Comparison of ENCODE assay signal across 22 cellular contexts in the genomic region with DNA sequence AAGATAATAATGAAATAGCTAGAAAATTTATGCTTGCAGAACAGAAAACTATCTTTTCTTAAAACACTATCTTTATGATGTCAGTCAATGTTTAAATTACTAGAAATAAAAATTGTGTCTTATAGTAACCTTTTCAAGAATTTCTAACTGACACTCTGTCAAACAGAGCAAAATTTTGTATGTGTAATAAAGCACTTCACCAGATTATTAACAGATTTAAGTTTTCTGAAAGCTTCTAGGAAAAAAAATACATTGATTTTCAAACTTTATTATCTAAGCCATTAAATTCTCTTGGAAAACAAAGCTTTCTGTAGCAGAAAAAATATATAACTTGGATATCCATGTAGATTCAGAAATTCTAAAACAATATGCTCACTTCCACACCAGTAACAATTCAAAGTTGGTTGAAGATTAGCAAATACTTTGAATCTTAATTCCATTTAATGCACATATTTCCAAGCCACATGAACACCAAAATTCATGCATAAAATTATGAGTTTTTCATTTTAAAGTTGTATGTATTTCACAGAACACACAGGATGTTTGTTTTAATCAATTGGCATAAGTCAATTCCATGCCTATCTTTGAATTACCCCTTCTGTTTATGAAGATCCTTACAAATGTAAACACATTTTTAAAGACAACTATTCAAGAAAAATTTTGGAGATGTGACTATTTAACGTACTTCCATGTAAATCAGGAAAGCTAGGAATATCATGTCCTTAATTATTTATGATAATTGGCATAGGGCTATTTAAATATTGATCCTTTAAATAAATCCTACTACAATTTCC. TPM values are rescaled to one million over a fixed set of nuclear protein-coding genes. Genes with fewer than 3 reads are reported as not detected.
A peak's percentile ranks its signal among the peaks of the same experiment; 100 is the strongest.
DNase-seq lines count a peak whose midpoint lies in the region; ATAC-seq, FAIRE-seq and TF ChIP-seq lines count a peak whose summit lies in the region.
"Had no signal": no experiment of that assay in that cellular context is flagged by ENCODE, and none has a peak within 500 bp of the region (broad histone marks: within the 10 kb centered on the region; RNA-seq: fewer than 3 reads in every experiment).

No MANE protein-coding gene starts in this region.

- H3K27ac Mint-ChIP-seq in astrocyte (ENCODE audit: unreplicated experiment), result peak overlapping the region; percentile 66
- H3K27ac Mint-ChIP-seq: CD4-positive, alpha-beta memory T cell had no signal

- H3K27ac ChIP-seq in A549 (peak overlapping the region in 1 of 2 experiments; percentile 72; a peak in 4 of 6 replicates), astrocyte (ENCODE audit: low read depth, low read length) (peak overlapping the region; percentile 5), HepG2 (ENCODE audit: extremely low read length, insufficient read depth, low read length) (peak overlapping the region; percentile 77), sigmoid colon (peak overlapping the region in 3 of 4 donors; percentile 53 to 64 (median 57)), trophoblast cell (ENCODE audit: low read depth, low read length) (no peak overlapping the region), breast epithelium (no peak overlapping the region)
- H3K27ac ChIP-seq: BLaER1, KMS-11 had no signal

- H4K91ac ChIP-seq in trophoblast cell (ENCODE audit: low read depth, low read length), result no peak overlapping the region

- H3K27me3 Mint-ChIP-seq in astrocyte (ENCODE audit: low read depth, unreplicated experiment), result no peaks in the 10 kb centered on the region

- POLR2A ChIA-PET in A549 (lab: Yijun Ruan, JAX), result no interaction called here
- POLR2A ChIA-PET in HepG2 (lab: Yijun Ruan, JAX), result interaction anchor here (1.0 to 6.1 kb wide), 4 partner anchors 8 to 378 kb away, joined by 3 to 34 read pairs (median 4); a partner anchor contains a TSS

- H3K79me2 ChIP-seq in astrocyte (ENCODE audit: insufficient read depth, low read length) (peaks cover 58% of the 10 kb centered on the region), HepG2 (ENCODE audit: insufficient read depth, low read length) (peaks cover 43% of the 10 kb centered on the region), trophoblast cell (ENCODE audit: control insufficient read depth, insufficient read depth, low read length, poor library complexity) (no peaks in the 10 kb centered on the region)

- H3K9ac ChIP-seq in astrocyte (ENCODE audit: low read length), result peak overlapping the region; percentile 37
- no peak overlapping the region for H3K9ac ChIP-seq in HepG2 (ENCODE audit: insufficient read depth, low read depth, low read length)
- H3K9ac ChIP-seq in trophoblast cell (ENCODE audit: low read length), result no peak overlapping the region
- H3K9ac ChIP-seq: BLaER1, KMS-11 had no signal

- no peaks in the 10 kb centered on the region for H3K9me3 Mint-ChIP-seq in astrocyte (ENCODE audit: unreplicated experiment)

- H3K27me3 ChIP-seq in astrocyte (ENCODE audit: insufficient read depth, low read length) (no peaks in the 10 kb centered on the region), HepG2 (ENCODE audit: control insufficient read depth in 1 of 2, insufficient read depth in 2 of 2, low read length in 2 of 2) (no peaks in the 10 kb centered on the region), sigmoid colon (no peaks in the 10 kb centered on the region), trophoblast cell (ENCODE audit: insufficient read depth, low read length) (no peaks in the 10 kb centered on the region), breast epithelium (no peaks in the 10 kb centered on the region)
- H3K27me3 ChIP-seq: BLaER1 had no signal

- H4K20me1 ChIP-seq in astrocyte (ENCODE audit: insufficient read depth, low read length), result peaks cover 93% of the 10 kb centered on the region
- H4K20me1 ChIP-seq in HepG2 (ENCODE audit: insufficient read depth, low read length), result 0 out of 2 replicates have a peak, but pooled peaks cover 2% of the 10 kb centered on the region
- H4K20me1 ChIP-seq: BLaER1 had no signal

- H4K8ac ChIP-seq in trophoblast cell (ENCODE audit: low read depth, low read length), result no peak overlapping the region

- BruUV-seq in HepG2 (replicated peaks; lab: Mats Ljungman, UMichigan), result no TSS peak

- TF ChIP-seq POLR2A in A549 (IDR thresholded peaks at IDR 0.05; ENCODE audit: low read length) (no peak), HepG2 (IDR thresholded peaks at IDR 0.05; ENCODE audit: insufficient read depth in 1 of 2, low read depth in 2 of 2, low read length in 2 of 2) (no peak), sigmoid colon (IDR thresholded peaks at IDR 0.05) (no peak), breast epithelium (IDR thresholded peaks at IDR 0.05) (no peak)

- peaks cover 6% of the 10 kb centered on the region for H3K36me3 Mint-ChIP-seq in astrocyte (ENCODE audit: low read depth, unreplicated experiment)
- H3K36me3 Mint-ChIP-seq: CD4-positive, alpha-beta memory T cell had no signal

- H2AFZ ChIP-seq in astrocyte (ENCODE audit: low read depth, low read length), result no peak overlapping the region
- no peak overlapping the region for H2AFZ ChIP-seq in HepG2 (ENCODE audit: low read length)
- no peak overlapping the region for H2AFZ ChIP-seq in trophoblast cell (ENCODE audit: insufficient read depth, low read length, poor library complexity)

- H3K4me1 ChIP-seq in A549, result peaks cover 92% of the 10 kb centered on the region
- H3K4me1 ChIP-seq in astrocyte (ENCODE audit: insufficient read depth, low read length), result peaks cover 51% of the 10 kb centered on the region
- H3K4me1 ChIP-seq in HepG2 (ENCODE audit: insufficient read depth, low read length), result peaks cover 83% of the 10 kb centered on the region
- H3K4me1 ChIP-seq in sigmoid colon, result peaks cover 0 to 71% (median 52%) of the 10 kb centered on the region in 4 donors
- H3K4me1 ChIP-seq in trophoblast cell (ENCODE audit: control insufficient read depth in 1 of 2, insufficient read depth in 2 of 2, low read length in 2 of 2), result no peaks in the 10 kb centered on the region
- H3K4me1 ChIP-seq in breast epithelium, result no peaks in the 10 kb centered on the region
- H3K4me1 ChIP-seq: BLaER1 had no signal

- no peaks in the 10 kb centered on the region for H3K79me1 ChIP-seq in trophoblast cell (ENCODE audit: low read length)

- WGBS in A549 (ENCODE audit: missing lambda C conversion rate), result 45% methylated on average over 1 of the region's 1 CpG
- 89% methylated on average over 1 of the region's 1 CpG for WGBS in HepG2 (ENCODE audit: low lambda C conversion rate)
- WGBS in sigmoid colon, 2 donors, result 72 to 81% methylated on average over 1 of the region's 1 CpG
- WGBS in trophoblast cell (ENCODE audit: extremely low coverage, insufficient coverage, insufficient read length), result no CpG with 5 or more reads among the region's 1 CpG

- H3K4me2 ChIP-seq in A549 (peak overlapping the region; percentile 52), astrocyte (ENCODE audit: low read length) (peak overlapping the region; percentile 59), HepG2 (ENCODE audit: low read depth, low read length) (peak overlapping the region; percentile 73), trophoblast cell (ENCODE audit: low read length) (no peak overlapping the region)
- H3K4me2 ChIP-seq: BLaER1, KMS-11 had no signal

- ATAC-seq in A549, result no peak
- no peak for ATAC-seq in HepG2
- ATAC-seq: Panc1, Right ventricle myocardium inferior had no signal

- TF ChIP-seq RAD21 in A549 (conservative IDR thresholded peaks at IDR 0.05 in 1 of 2, IDR thresholded peaks at IDR 0.05 in 1 of 2), result no peak
- no peak for TF ChIP-seq RAD21 in HepG2 (CRISPR knock-in tag; IDR thresholded peaks at IDR 0.05)

- CTCF ChIA-PET in A549 (lab: Yijun Ruan, JAX), result no interaction called here
- CTCF ChIA-PET in HepG2 (lab: Yijun Ruan, JAX; ENCODE audit: low intra/inter-chr PET ratio, low total read pairs), result no interaction called here

- no peak overlapping the region for H3K18ac ChIP-seq in trophoblast cell (ENCODE audit: low read length)

- no peak for FAIRE-seq in A549 (lab: Jason Lieb, UNC)
- FAIRE-seq in astrocyte (lab: Jason Lieb, UNC), result no peak
- FAIRE-seq in HepG2 (lab: Jason Lieb, UNC), result no peak
- FAIRE-seq: GM12892, GM18507, H1 had no signal

- no peak overlapping the region for H3K23ac ChIP-seq in trophoblast cell (ENCODE audit: low read length)

- H3K4me3 ChIP-seq in A549, result no peak overlapping the region
- no peak overlapping the region for H3K4me3 ChIP-seq in astrocyte (ENCODE audit: insufficient read depth, low read depth, low read length)
- H3K4me3 ChIP-seq in HepG2 (replicated peaks in 1 of 3; ENCODE audit: insufficient read depth in 1 of 3, low read depth in 2 of 3, low read length in 3 of 3), result peak overlapping the region in 1 of 3 experiments; percentile 13; a peak in 3 of 6 replicates
- no peak overlapping the region for H3K4me3 ChIP-seq in sigmoid colon
- H3K4me3 ChIP-seq in trophoblast cell (ENCODE audit: low read depth, low read length), result no peak overlapping the region
- no peak overlapping the region for H3K4me3 ChIP-seq in breast epithelium
- H3K4me3 ChIP-seq: BLaER1 had no signal

- H3K4me1 Mint-ChIP-seq in astrocyte (ENCODE audit: low read depth, unreplicated experiment), result peaks cover 43% of the 10 kb centered on the region
- H3K4me1 Mint-ChIP-seq: CD4-positive, alpha-beta memory T cell had no signal

- no peak for TF ChIP-seq EP300 in A549 (IDR thresholded peaks at IDR 0.05)
- TF ChIP-seq EP300 in HepG2 (IDR thresholded peaks at IDR 0.05; ENCODE audit: low read depth in 2 of 2, low read length in 2 of 2), result no peak
- no peak for TF ChIP-seq EP300 in HepG2 (CRISPR knock-in tag; IDR thresholded peaks at IDR 0.05; ENCODE audit: borderline replicate concordance)
- TF ChIP-seq EP300 in sigmoid colon (IDR thresholded peaks at IDR 0.05), result no peak

- H3K9me3 ChIP-seq in A549 (no peaks in the 10 kb centered on the region), astrocyte (ENCODE audit: insufficient read depth, low read depth, low read length) (no peaks in the 10 kb centered on the region), HepG2 (ENCODE audit: low read length) (no peaks in the 10 kb centered on the region), sigmoid colon (no peaks in the 10 kb centered on the region), trophoblast cell (ENCODE audit: insufficient read depth, low read depth, low read length) (no peaks in the 10 kb centered on the region), breast epithelium (no peaks in the 10 kb centered on the region)
- H3K9me3 ChIP-seq: BLaER1 had no signal

- H3K4ac ChIP-seq in trophoblast cell (ENCODE audit: low read depth, low read length), result no peak overlapping the region

- peak overlapping the region; percentile 73 for H3K4me3 Mint-ChIP-seq in astrocyte (ENCODE audit: unreplicated experiment)
- H3K4me3 Mint-ChIP-seq: CD4-positive, alpha-beta memory T cell had no signal

- no peak overlapping the region for H4K12ac ChIP-seq in trophoblast cell (ENCODE audit: low read depth, low read length)

- no peak overlapping the region for H2AK5ac ChIP-seq in trophoblast cell (ENCODE audit: low read length)

- intact Hi-C loops in HepG2 (cut with micrococcal nuclease; ENCODE audit: unreplicated experiment) (loop anchor here (5.0 kb wide), 4 partner anchors 201 to 506 kb away; no protein-coding TSS in a partner anchor), sigmoid colon (cut with DNase I) (no loop called here), breast epithelium (cut with DNase I; ENCODE audit: low total_unique reads) (no loop called here)

- TF ChIP-seq CTCF in A549 (IDR thresholded peaks at IDR 0.05) (no peak), astrocyte (IDR thresholded peaks at IDR 0.05; ENCODE audit: insufficient read depth, low read depth, low read length) (no peak), HepG2 (CRISPR knock-in tag; IDR thresholded peaks at IDR 0.05) (no peak), sigmoid colon (IDR thresholded peaks at IDR 0.05) (no peak), breast epithelium (IDR thresholded peaks at IDR 0.05) (no peak)

- H2BK12ac ChIP-seq in trophoblast cell (ENCODE audit: low read length), result no peak overlapping the region

- no peak overlapping the region for H2BK5ac ChIP-seq in trophoblast cell (ENCODE audit: low read depth, low read length, poor library complexity)

- in situ Hi-C loops in HepG2 (cut with HindIII; ENCODE audit: extremely low pct_ligation_motif_present, low pct_unique_long_range_greater_than_20kb), result no loop called here

- no peak overlapping the region for H3K14ac ChIP-seq in trophoblast cell (ENCODE audit: low read length)

- DNase-seq in A549 (ENCODE audit: low read depth in 1 of 2, low spot score in 1 of 2) (no peak), astrocyte (ENCODE audit: low read depth) (no peak), HepG2 (ENCODE audit: low spot score) (no peak), sigmoid colon (no peak), DMS53 (lab: John Stamatoyannopoulos, UW) (no peak), trophoblast cell (no peak), breast epithelium (ENCODE audit: low spot score in 2 of 2) (no peak)
- no peak for DNase-seq in stimulated activated naive CD4-positive, alpha-beta T cell treated with Interleukin-2 at 50 U/mL for 16 hours (lab: John Stamatoyannopoulos, UW)
- DNase-seq: 8988T; CD4-positive, alpha-beta memory T cell; DMS153; NCI-H1417; NCI-H187; NCI-H2227 treated with DMSO at 0.1 percent for 48 hours; NCI-H510A treated with DMSO at 0.1 percent for 48 hours had no signal

- H3K36me3 ChIP-seq in astrocyte (ENCODE audit: insufficient read depth, low read length), result peaks cover 90% of the 10 kb centered on the region
- peaks cover 22 to 68% of the 10 kb centered on the region in 2 experiments for H3K36me3 ChIP-seq in HepG2 (replicated peaks in 1 of 2; ENCODE audit: control insufficient read depth in 1 of 2, insufficient read depth in 2 of 2, low read length in 2 of 2)
- peaks cover 9 to 100% (median 48%) of the 10 kb centered on the region in 4 donors for H3K36me3 ChIP-seq in sigmoid colon
- H3K36me3 ChIP-seq in trophoblast cell (ENCODE audit: control insufficient read depth in 1 of 2, insufficient read depth in 2 of 2, low read length in 2 of 2), result peaks cover 18 to 42% of the 10 kb centered on the region in 2 experiments
- H3K36me3 ChIP-seq in breast epithelium, result no peaks in the 10 kb centered on the region
- H3K36me3 ChIP-seq: BLaER1 had no signal

- no peak overlapping the region for H2BK120ac ChIP-seq in trophoblast cell (ENCODE audit: insufficient read depth, low read length, poor library complexity)

RNA-seq across cellular contexts. Expression of a gene that starts 19.9 kb away (rescaled TPM):
- polyA plus RNA-seq in A549 (2011; rRNA removed) (500 and 982 TPM in 2 replicates), A549 (2017; fragmentation: RNase III; extraction: RNeasy Plus Mini Kit Qiagen cat#74134 plus additional on column Dnase treatment) (157 to 223 TPM (median 203 TPM) in 3 replicates), HepG2 (2011; rRNA removed) (6,471 and 8,294 TPM in 2 replicates), sigmoid colon (100 to 1,000 TPM in 1 of 3 donors, 10 to 100 TPM in 2; 13.6 to 140 (median 28.2) TPM)
- polyA plus RNA-seq in A549 (2012; cell fraction: cytosol; rRNA removed), result 90.1 and 100 TPM in 2 replicates
- polyA plus RNA-seq in A549 (2012; cell fraction: nucleus; rRNA removed), result 388 and 415 TPM in 2 replicates
- 1,062 and 1,397 TPM in 2 replicates for polyA minus RNA-seq in A549 (2011; rRNA and poly(A)+ RNA removed)
- total RNA-seq in astrocyte (17,010 and 22,524 TPM in 2 replicates), HepG2 (2016; rRNA removed; fragmentation: Illumina TruSeq; extraction: Trizol) (1,029 and 1,847 TPM in 2 replicates), sigmoid colon (1,000 to 10,000 TPM in 2 of 4 donors, 100 to 1,000 TPM in 2; 671 to 3,059 (median 1,333) TPM), breast epithelium (100 to 1,000 TPM in 2 of 3 donors, 10 to 100 TPM in 1; 74.9 to 295 (median 102) TPM)
- 126 and 147 TPM in 2 replicates for total RNA-seq in HepG2 (2016; cell fraction: cytosol; rRNA removed; fragmentation: Illumina TruSeq; extraction: Trizol; ENCODE audit: low read depth)
- 854 and 1,853 TPM in 2 replicates for total RNA-seq in HepG2 (2016; cell fraction: insoluble cytoplasmic fraction; rRNA removed; fragmentation: Illumina TruSeq; extraction: Trizol)
- 296 and 350 TPM in 2 replicates for total RNA-seq in HepG2 (2016; cell fraction: membrane; rRNA removed; fragmentation: Illumina TruSeq; extraction: Trizol)
- 2,550 and 3,138 TPM in 2 replicates for total RNA-seq in HepG2 (2016; cell fraction: nucleus; rRNA removed; fragmentation: Illumina TruSeq; extraction: Trizol)
- 5,228 and 6,020 TPM in 2 replicates for polyA plus RNA-seq in HepG2 (2011; cell fraction: cytosol; rRNA removed)
- polyA plus RNA-seq in HepG2 (2011; cell fraction: nucleus; rRNA removed), result 7,071 and 7,329 TPM in 2 replicates
- polyA plus RNA-seq in HepG2 (2012), result 6,919 and 7,291 TPM in 2 replicates
- 105 and 116 TPM in 2 replicates for polyA plus RNA-seq in HepG2 (2016; cell fraction: cytosol; fragmentation: Illumina TruSeq; extraction: Trizol; ENCODE audit: low read depth)
- 930 and 1,012 TPM in 2 replicates for polyA plus RNA-seq in HepG2 (2016; cell fraction: insoluble cytoplasmic fraction; fragmentation: Illumina TruSeq; extraction: Trizol; ENCODE audit: low read depth)
- 206 and 247 TPM in 2 replicates for polyA plus RNA-seq in HepG2 (2016; cell fraction: membrane; fragmentation: Illumina TruSeq; extraction: Trizol; ENCODE audit: low read depth)
- polyA plus RNA-seq in HepG2 (2016; cell fraction: nucleus; fragmentation: Illumina TruSeq; extraction: Trizol; ENCODE audit: insufficient read depth, low read depth), result 3,833 and 4,011 TPM in 2 replicates
- polyA minus RNA-seq in HepG2 (2011; rRNA and poly(A)+ RNA removed; ENCODE audit: low replicate concordance), result 4.7 and 8,343 TPM in 2 replicates
- polyA minus RNA-seq in HepG2 (2011; cell fraction: cytosol; rRNA and poly(A)+ RNA removed), result 6,416 and 9,415 TPM in 2 replicates
- polyA minus RNA-seq in HepG2 (2011; cell fraction: nucleus; rRNA and poly(A)+ RNA removed), result 5,814 and 6,553 TPM in 2 replicates
- 3,568 and 4,026 TPM in 2 replicates for polyA plus RNA-seq in trophoblast cell (2013)
- total RNA-seq: CD4-positive, alpha-beta memory T cell had no signal

Comparison
In these comparisons a context has a peak if more than half of its experiments do, and no peak if none do; other contexts are left out.
1. H3K27ac ChIP-seq: peak in astrocyte (single experiment), HepG2 (single experiment) and sigmoid colon (3 of 4); none in trophoblast cell (single experiment) and breast epithelium (0 of 2).